ENCODE assay signal across 24 cellular contexts in genomic region chr1:112693821-112694220, GRCh38. TPM values are rescaled to one million over a fixed set of nuclear protein-coding genes. Genes with fewer than 3 reads are reported as not detected.
A peak's percentile ranks its signal among the peaks of the same experiment; 100 is the strongest.
DNase-seq lines count a peak whose midpoint lies in the region; ATAC-seq and TF ChIP-seq lines count a peak whose summit lies in the region.
"Had no signal": no experiment of that assay in that cellular context is flagged by ENCODE, and none has a peak within 500 bp of the region (broad histone marks: within the 10 kb centered on the region; RNA-seq: fewer than 3 reads in every experiment).

No MANE protein-coding gene starts in this region.

- H3K4me3 ChIP-seq in right atrium auricular region (no peak overlapping the region), spleen (no peak overlapping the region)
- H3K4me3 ChIP-seq: A549; BLaER1 treated with 17β-estradiol and CSF1 and Interleukin-3, amounts not matched to agents 10 nM and 100 nM; GM12878 had no signal

- H3K36me3 ChIP-seq in right atrium auricular region = peaks cover 73% of the 10 kb centered on the region
- H3K36me3 ChIP-seq in spleen = peaks cover 0 to 100% (median 71%) of the 10 kb centered on the region in 6 donors

- no peaks in the 10 kb centered on the region for H3K9me3 ChIP-seq in right atrium auricular region
- no peaks in the 10 kb centered on the region for H3K9me3 ChIP-seq in spleen
- H3K9me3 ChIP-seq: A549; BLaER1 treated with 17β-estradiol and CSF1 and Interleukin-3, amounts not matched to agents 10 nM and 100 nM; Caco-2 had no signal

- no peak overlapping the region for H3K4me3 Mint-ChIP-seq in activated T-helper 1 cell treated with anti-CD3 and anti-CD28 coated beads, Interleukin-12 subunit alpha, Interleukin-12 subunit beta, Interleukin-2, Interleukin-4 antibody, amounts not matched to agents 30 ng/mL and 10 ng/mL and 1 ng/mL, durations not matched to agents 14 hours and 24 hours and 36 hours
- H3K4me3 Mint-ChIP-seq: B cell; CD4-positive, alpha-beta T cell; CD8-positive, alpha-beta T cell had no signal

- H3K27me3 ChIP-seq in right atrium auricular region (no peaks in the 10 kb centered on the region), spleen (replicated peaks in 1 of 7) (no peaks in the 10 kb centered on the region)
- H3K27me3 ChIP-seq: BLaER1 treated with 17β-estradiol and CSF1 and Interleukin-3, amounts not matched to agents 10 nM and 100 nM had no signal

- peaks cover 0 to 14% of the 10 kb centered on the region in 2 donors for H3K4me1 ChIP-seq in right atrium auricular region
- peaks cover 3 to 13% (median 10%) of the 10 kb centered on the region in 6 donors for H3K4me1 ChIP-seq in spleen

- WGBS in spleen, 5 donors = 88 to 96% (median 94%) methylated on average over 6 of the region's 6 CpGs

- no peak for TF ChIP-seq POLR2A in spleen (IDR thresholded peaks at IDR 0.05)

- no peak overlapping the region for H3K27ac Mint-ChIP-seq in activated T-helper 1 cell treated with anti-CD3 and anti-CD28 coated beads, Interleukin-12 subunit alpha, Interleukin-12 subunit beta, Interleukin-2, Interleukin-4 antibody, amounts not matched to agents 30 ng/mL and 10 ng/mL and 1 ng/mL, durations not matched to agents 14 hours and 24 hours and 36 hours
- H3K27ac Mint-ChIP-seq: B cell; CD4-positive, alpha-beta T cell; CD8-positive, alpha-beta T cell had no signal

- no peak for ATAC-seq in Right ventricle myocardium superior (ENCODE audit: poor library complexity)
- ATAC-seq in GM18517 (IDR thresholded peaks at IDR 0.05; ENCODE audit: unreplicated experiment) = no peak
- ATAC-seq: A549; CD8-positive, alpha-beta T cell; GM12878 had no signal

- no peak overlapping the region for H3K27ac ChIP-seq in right atrium auricular region
- H3K27ac ChIP-seq in spleen = no peak overlapping the region
- H3K27ac ChIP-seq: 22Rv1; A549; BLaER1 treated with 17β-estradiol and CSF1 and Interleukin-3, amounts not matched to agents 10 nM and 100 nM; C4-2B had no signal

- H3K4me1 Mint-ChIP-seq in activated T-helper 1 cell treated with anti-CD3 and anti-CD28 coated beads, Interleukin-12 subunit alpha, Interleukin-12 subunit beta, Interleukin-2, Interleukin-4 antibody, amounts not matched to agents 30 ng/mL and 10 ng/mL and 1 ng/mL, durations not matched to agents 14 hours and 24 hours and 36 hours (ENCODE audit: low read depth) = no peaks in the 10 kb centered on the region

- TF ChIP-seq CTCF in right atrium auricular region (IDR thresholded peaks at IDR 0.05) (no peak), spleen (IDR thresholded peaks at IDR 0.05 in 8 of 11, conservative IDR thresholded peaks at IDR 0.05 in 3 of 11) (no peak)

- DNase-seq in right atrium auricular region (ENCODE audit: low spot score) = peak; percentile 36
- DNase-seq in Right ventricle myocardium superior = no peak
- peak; percentile 60 for DNase-seq in spleen
- peak; percentile 22 for DNase-seq in ureter (ENCODE audit: low spot score)
- no peak for DNase-seq in activated T-helper 1 cell treated with anti-CD3 and anti-CD28 coated beads, Interleukin-12 subunit alpha, Interleukin-12 subunit beta, Interleukin-2, Interleukin-4 antibody, amounts not matched to agents 30 ng/mL and 10 ng/mL and 1 ng/mL, durations not matched to agents 14 hours and 24 hours and 36 hours (ENCODE audit: low spot score)
- DNase-seq: AML-193; Caco-2; Calu3; CD4-positive, alpha-beta T cell; DMS 273 treated with DMSO at 0.1 percent for 48 hours; DMS153; DMS53; DMS79; DND-41; EL; GDM1 had no signal

- intact Hi-C loops in Right ventricle myocardium superior (cut with DNase I) (no loop called here), spleen (cut with DNase I; ENCODE audit: low total_unique reads) (no loop called here)
- intact Hi-C loops in activated T-helper 1 cell treated with anti-CD3 and anti-CD28 coated beads, Interleukin-12 subunit alpha, Interleukin-12 subunit beta, Interleukin-2, Interleukin-4 antibody, amounts not matched to agents 30 ng/mL and 10 ng/mL and 1 ng/mL, durations not matched to agents 14 hours and 24 hours and 36 hours (cut with micrococcal nuclease) = no loop called here

- H3K36me3 Mint-ChIP-seq in activated T-helper 1 cell treated with anti-CD3 and anti-CD28 coated beads, Interleukin-12 subunit alpha, Interleukin-12 subunit beta, Interleukin-2, Interleukin-4 antibody, amounts not matched to agents 30 ng/mL and 10 ng/mL and 1 ng/mL, durations not matched to agents 14 hours and 24 hours and 36 hours (ENCODE audit: low read depth) = peaks cover 35% of the 10 kb centered on the region

- no peaks in the 10 kb centered on the region for H3K9me3 Mint-ChIP-seq in activated T-helper 1 cell treated with anti-CD3 and anti-CD28 coated beads, Interleukin-12 subunit alpha, Interleukin-12 subunit beta, Interleukin-2, Interleukin-4 antibody, amounts not matched to agents 30 ng/mL and 10 ng/mL and 1 ng/mL, durations not matched to agents 14 hours and 24 hours and 36 hours
- H3K9me3 Mint-ChIP-seq: CD4-positive, alpha-beta T cell; CD8-positive, alpha-beta T cell had no signal

- H3K27me3 Mint-ChIP-seq in activated T-helper 1 cell treated with anti-CD3 and anti-CD28 coated beads, Interleukin-12 subunit alpha, Interleukin-12 subunit beta, Interleukin-2, Interleukin-4 antibody, amounts not matched to agents 30 ng/mL and 10 ng/mL and 1 ng/mL, durations not matched to agents 14 hours and 24 hours and 36 hours (ENCODE audit: insufficient read depth) = no peaks in the 10 kb centered on the region
- H3K27me3 Mint-ChIP-seq: B cell; CD4-positive, alpha-beta T cell had no signal

RNA-seq across cellular contexts. Expression of gene RHOC, which starts 13.1 kb away (rescaled TPM):
- total RNA-seq in right atrium auricular region (100 to 1,000 TPM; 190 to 330 TPM), Right ventricle myocardium superior (98.2 TPM), spleen (100 to 1,000 TPM; 125 to 292 (median 210) TPM), ureter (187 TPM)
- 100 to 1,000 TPM; 120 to 323 (median 153) TPM for polyA plus RNA-seq in spleen
- 50.4 and 63.4 TPM in 2 replicates for total RNA-seq in activated T-helper 1 cell treated with anti-CD3 and anti-CD28 coated beads, Interleukin-12 subunit alpha, Interleukin-12 subunit beta, Interleukin-2, Interleukin-4 antibody, amounts not matched to agents 30 ng/mL and 10 ng/mL and 1 ng/mL, durations not matched to agents 14 hours and 24 hours and 36 hours

RNA-seq across cellular contexts. Expression of gene MOV10, which starts 19.4 kb away (rescaled TPM):
- total RNA-seq in right atrium auricular region = 10 to 100 TPM; 10.5 to 11.4 TPM
- 10.4 TPM for total RNA-seq in Right ventricle myocardium superior
- total RNA-seq in spleen = 10 to 100 TPM; 45.5 to 92.3 (median 60.2) TPM
- 10 to 100 TPM; 23.5 to 62.5 (median 50.8) TPM for polyA plus RNA-seq in spleen
- 92.3 TPM for total RNA-seq in ureter
- total RNA-seq in activated T-helper 1 cell treated with anti-CD3 and anti-CD28 coated beads, Interleukin-12 subunit alpha, Interleukin-12 subunit beta, Interleukin-2, Interleukin-4 antibody, amounts not matched to agents 30 ng/mL and 10 ng/mL and 1 ng/mL, durations not matched to agents 14 hours and 24 hours and 36 hours = 64.6 and 66.2 TPM in 2 replicates

RNA-seq across cellular contexts. Expression of gene PPM1J, which starts 21.3 kb away (rescaled TPM):
- total RNA-seq in right atrium auricular region = 1 to 10 TPM; 5.5 to 7.9 TPM
- total RNA-seq in Right ventricle myocardium superior = 4.7 TPM
- total RNA-seq in spleen = 1 to 10 TPM in 5 of 7 donors, under 1 TPM in 2; 0.51 to 1.8 (median 1.3) TPM
- polyA plus RNA-seq in spleen = 1 to 10 TPM; 1.3 to 1.9 (median 1.5) TPM
- total RNA-seq in ureter = 0.94 TPM
- 0.60 and 1.1 TPM in 2 replicates for total RNA-seq in activated T-helper 1 cell treated with anti-CD3 and anti-CD28 coated beads, Interleukin-12 subunit alpha, Interleukin-12 subunit beta, Interleukin-2, Interleukin-4 antibody, amounts not matched to agents 30 ng/mL and 10 ng/mL and 1 ng/mL, durations not matched to agents 14 hours and 24 hours and 36 hours

Comparison
In these comparisons a context has a peak if more than half of its experiments do, and no peak if none do; other contexts are left out.
1. DNase-seq: peak in right atrium auricular region (single experiment), spleen (single experiment) and ureter (single experiment); none in Right ventricle myocardium superior (single experiment) and activated T-helper 1 cell treated with anti-CD3 and anti-CD28 coated beads, Interleukin-12 subunit alpha, Interleukin-12 subunit beta, Interleukin-2, Interleukin-4 antibody, amounts not matched to agents 30 ng/mL and 10 ng/mL and 1 ng/mL, durations not matched to agents 14 hours and 24 hours and 36 hours (single experiment).